ENCODE assay signal across 26 cellular contexts in genomic region chr4:174122705-174123104, GRCh38.
DNase-seq lines count a peak whose midpoint lies in the region; ATAC-seq and TF ChIP-seq lines count a peak whose summit lies in the region.
"Had no signal": no experiment of that assay in that cellular context is flagged by ENCODE, and none has a peak within 500 bp of the region (broad histone marks: within the 10 kb centered on the region; RNA-seq: fewer than 3 reads in every experiment).

No MANE protein-coding gene starts in this region.

- 33 to 44% methylated on average over 1 of the region's 1 CpG for WGBS in gastroesophageal sphincter (ENCODE audit: low coverage in 1 of 2), 2 donors
- 62 to 63% methylated on average over 1 of the region's 1 CpG for WGBS in transverse colon (ENCODE audit: low coverage in 1 of 2), 2 donors

- H3K27ac ChIP-seq in gastroesophageal sphincter (peak overlapping the region; percentile 75 to 83 (median 76)), transverse colon (peak overlapping the region in 3 of 4 donors; percentile 25 to 63 (median 49))
- H3K27ac ChIP-seq: C4-2B, SJSA1, upper lobe of right lung had no signal

- peak; percentile 77 for ATAC-seq in gastroesophageal sphincter
- no peak for ATAC-seq in GM19397 (IDR thresholded peaks at IDR 0.05; ENCODE audit: unreplicated experiment)
- ATAC-seq: activated T-cell treated with anti-CD3 and anti-CD28 coated beads, Interleukin-2, amount 50 U/mL, for 4 hours; naive thymus-derived CD8-positive, alpha-beta T cell; stimulated activated memory B cell treated with anti-CD40 and anti-IgM and Interleukin-4, amounts not matched to agents 10 μg/mL and 1 μg/mL and 100 μg/mL, for 72 hours; upper lobe of right lung had no signal

- no peaks in the 10 kb centered on the region for H3K27me3 ChIP-seq in gastroesophageal sphincter
- peaks cover 4% of the 10 kb centered on the region for H3K27me3 ChIP-seq in transverse colon

- in situ Hi-C loops in transverse colon (cut with MboI; ENCODE audit: low pct_ligation_motif_present in 1 of 4, low pct_unique_long_range_greater_than_20kb in 1 of 4, low sequenced_read_pairs in 3 of 4) = no loop called here

- H3K36me3 ChIP-seq in gastroesophageal sphincter = no peaks in the 10 kb centered on the region
- no peaks in the 10 kb centered on the region for H3K36me3 ChIP-seq in transverse colon
- H3K36me3 ChIP-seq: HAP-1, SJSA1, upper lobe of right lung had no signal

- peak; percentile 37 to 81 for DNase-seq in cardiac fibroblast (ENCODE audit: low read depth in 2 of 2)
- peak; percentile 21 for DNase-seq in iris pigment epithelial cell (ENCODE audit: low read depth)
- DNase-seq in transverse colon = no peak
- DNase-seq in NCI-H1417 treated with DMSO at 0.1 percent for 48 hours (lab: John Stamatoyannopoulos, UW) = no peak
- DNase-seq in head of caudate nucleus = no peak
- DNase-seq: activated B cell treated with CpG ODN at 0.5 μM for 24 hours; activated CD4-positive, alpha-beta T cell treated with anti-CD3 and anti-CD28 coated beads, Interleukin-2, amount 10 ng/mL, durations not matched to agents 7 days and 5 days; activated gamma-delta T cell; activated naive CD8-positive, alpha-beta T cell treated with anti-CD3 and anti-CD28 coated beads, Interleukin-2, amount 10 ng/mL, durations not matched to agents 7 days and 5 days; activated T-cell treated with anti-CD3 and anti-CD28 coated beads, Interleukin-2, amount 50 U/mL, for 4 hours; COR-L47; dermis blood vessel endothelial cell; endodermal cell; IMR-90; midbrain; MV-4-11; naive thymus-derived CD8-positive, alpha-beta T cell; NCI-H1436 treated with DMSO at 0.1 percent for 48 hours; NCI-H510A; upper lobe of right lung had no signal

- H3K4me3 ChIP-seq in cardiac fibroblast (replicated peaks in 1 of 2; ENCODE audit: low read depth in 2 of 2, low read length in 2 of 2) (no peak overlapping the region), gastroesophageal sphincter (no peak overlapping the region), transverse colon (no peak overlapping the region)
- H3K4me3 ChIP-seq: HAP-1, SJSA1, upper lobe of right lung had no signal

- TF ChIP-seq POLR2A in gastroesophageal sphincter (IDR thresholded peaks at IDR 0.05) = no peak
- TF ChIP-seq POLR2A in transverse colon (IDR thresholded peaks at IDR 0.05) = no peak

- TF ChIP-seq EP300 in gastroesophageal sphincter (IDR thresholded peaks at IDR 0.05) = no peak
- no peak for TF ChIP-seq EP300 in transverse colon (IDR thresholded peaks at IDR 0.05; ENCODE audit: low read depth)

- intact Hi-C loops in transverse colon (cut with DNase I; ENCODE audit: low total_unique reads) = no loop called here
- intact Hi-C loops in head of caudate nucleus (cut with DNase I) = no loop called here

- TF ChIP-seq CTCF in cardiac fibroblast (IDR thresholded peaks at IDR 0.05; ENCODE audit: low read depth, low read length) (no peak), gastroesophageal sphincter (IDR thresholded peaks at IDR 0.05) (no peak), transverse colon (IDR thresholded peaks at IDR 0.05) (no peak)

- H3K9me3 ChIP-seq in gastroesophageal sphincter (no peaks in the 10 kb centered on the region), transverse colon (no peaks in the 10 kb centered on the region)
- H3K9me3 ChIP-seq: HAP-1, SJSA1, upper lobe of right lung had no signal

- H3K4me1 ChIP-seq in gastroesophageal sphincter (peaks cover 0 to 39% (median 14%) of the 10 kb centered on the region in 3 donors), transverse colon (peaks cover 0 to 9% (median 3%) of the 10 kb centered on the region in 4 donors)
- H3K4me1 ChIP-seq: HAP-1, SJSA1, upper lobe of right lung had no signal

Comparison
In these comparisons a context has a peak if more than half of its experiments do, and no peak if none do; other contexts are left out.
1. DNase-seq: peak in cardiac fibroblast (2 of 2) and iris pigment epithelial cell (single experiment); none in transverse colon (single experiment), NCI-H1417 treated with DMSO at 0.1 percent for 48 hours (single experiment) and head of caudate nucleus (0 of 42).